In genomic region chr2:100392715-100393114, GRCh38 we compare ENCODE assay signal across 28 cellular contexts.
"Had no signal": no experiment of that assay in that cellular context is flagged by ENCODE, and none has a peak within 500 bp of the region (broad histone marks: within the 10 kb centered on the region; RNA-seq: fewer than 3 reads in every experiment).

No MANE protein-coding gene starts in this region.

- H3K36me3 Mint-ChIP-seq: activated naive CD4-positive, alpha-beta T cell treated with anti-CD3 and anti-CD28 coated beads, Interleukin-2, amount 10 ng/mL, durations not matched to agents 7 days and 5 days; activated naive CD4-positive, alpha-beta T cell treated with anti-CD3 and anti-CD28 coated beads, Interleukin-2, amount 50 U/mL, for 72 hours; activated naive CD8-positive, alpha-beta T cell treated with anti-CD3 and anti-CD28 coated beads, Interleukin-2, amount 10 ng/mL, durations not matched to agents 7 days and 5 days had no signal

- H3K27ac Mint-ChIP-seq: activated CD4-positive, alpha-beta memory T cell treated with anti-CD3 and anti-CD28 coated beads, Interleukin-2, amount 10 ng/mL, durations not matched to agents 7 days and 5 days; activated CD4-positive, alpha-beta T cell treated with anti-CD3 and anti-CD28 coated beads, Interleukin-2, amount 10 ng/mL, durations not matched to agents 7 days and 5 days; activated naive CD4-positive, alpha-beta T cell treated with anti-CD3 and anti-CD28 coated beads, Interleukin-2, amount 10 ng/mL, durations not matched to agents 7 days and 5 days; activated naive CD8-positive, alpha-beta T cell treated with anti-CD3 and anti-CD28 coated beads, Interleukin-2, amount 10 ng/mL, durations not matched to agents 7 days and 5 days; activated T-cell treated with anti-CD3 and anti-CD28 coated beads, Interleukin-2, amount 50 U/mL, for 24 hours; activated T-cell treated with anti-CD3 and anti-CD28 coated beads, Interleukin-2, amount 50 U/mL, for 72 hours; dendritic cell treated with granulocyte-macrophage colony-stimulating factor and Interleukin-4, amounts not matched to agents 40 ng/mL and 50 ng/mL, for 4 days; WTC11 had no signal

- H3K27me3 ChIP-seq: ascending aorta, breast epithelium, cardiac muscle cell, colonic mucosa, dorsolateral prefrontal cortex, esophagus squamous epithelium, gastroesophageal sphincter had no signal

- H3K27me3 Mint-ChIP-seq: activated CD4-positive, alpha-beta memory T cell treated with anti-CD3 and anti-CD28 coated beads, Interleukin-2, amount 10 ng/mL, durations not matched to agents 7 days and 5 days; activated CD4-positive, alpha-beta T cell treated with anti-CD3 and anti-CD28 coated beads, Interleukin-2, amount 10 ng/mL, durations not matched to agents 7 days and 5 days; activated T-cell treated with anti-CD3 and anti-CD28 coated beads, Interleukin-2, amount 50 U/mL, for 24 hours; dendritic cell treated with granulocyte-macrophage colony-stimulating factor and Interleukin-4, amounts not matched to agents 40 ng/mL and 50 ng/mL, for 4 days had no signal

- ATAC-seq: activated naive CD4-positive, alpha-beta T cell treated with anti-CD3 and anti-CD28 coated beads, Interleukin-2, amount 50 U/mL, for 72 hours; activated T-cell treated with anti-CD3 and anti-CD28 coated beads, Interleukin-2, amount 50 U/mL, for 72 hours; gastroesophageal sphincter; WTC11 had no signal

- H3K4me3 Mint-ChIP-seq: activated CD4-positive, alpha-beta memory T cell treated with anti-CD3 and anti-CD28 coated beads, Interleukin-2, amount 10 ng/mL, durations not matched to agents 7 days and 5 days; activated CD4-positive, alpha-beta T cell treated with anti-CD3 and anti-CD28 coated beads, Interleukin-2, amount 10 ng/mL, durations not matched to agents 7 days and 5 days; activated naive CD4-positive, alpha-beta T cell treated with anti-CD3 and anti-CD28 coated beads, Interleukin-2, amount 10 ng/mL, durations not matched to agents 7 days and 5 days; activated naive CD8-positive, alpha-beta T cell treated with anti-CD3 and anti-CD28 coated beads, Interleukin-2, amount 10 ng/mL, durations not matched to agents 7 days and 5 days; activated T-cell treated with anti-CD3 and anti-CD28 coated beads, Interleukin-2, amount 50 U/mL, for 24 hours; activated T-cell treated with anti-CD3 and anti-CD28 coated beads, Interleukin-2, amount 50 U/mL, for 72 hours; brain; dendritic cell treated with granulocyte-macrophage colony-stimulating factor and Interleukin-4, amounts not matched to agents 40 ng/mL and 50 ng/mL, for 4 days; WTC11 had no signal

- H3K4me1 Mint-ChIP-seq: activated CD4-positive, alpha-beta memory T cell treated with anti-CD3 and anti-CD28 coated beads, Interleukin-2, amount 10 ng/mL, durations not matched to agents 7 days and 5 days; activated CD4-positive, alpha-beta T cell treated with anti-CD3 and anti-CD28 coated beads, Interleukin-2, amount 10 ng/mL, durations not matched to agents 7 days and 5 days; activated naive CD4-positive, alpha-beta T cell treated with anti-CD3 and anti-CD28 coated beads, Interleukin-2, amount 10 ng/mL, durations not matched to agents 7 days and 5 days; brain had no signal

- H3K36me3 ChIP-seq: breast epithelium, colonic mucosa had no signal

- DNase-seq: activated CD4-positive, alpha-beta memory T cell treated with anti-CD3 and anti-CD28 coated beads, Interleukin-2, amount 10 ng/mL, durations not matched to agents 7 days and 5 days; activated CD4-positive, alpha-beta T cell treated with anti-CD3 and anti-CD28 coated beads for 1 hour; activated CD4-positive, alpha-beta T cell treated with anti-CD3 and anti-CD28 coated beads for 4 hours; activated CD4-positive, alpha-beta T cell treated with anti-CD3 and anti-CD28 coated beads, Interleukin-2, amount 10 ng/mL, durations not matched to agents 7 days and 5 days; activated CD4-positive, alpha-beta T cell treated with anti-CD3 and anti-CD28 coated beads, Interleukin-2, amount 50 U/mL, for 4 hours; activated gamma-delta T cell; activated naive CD4-positive, alpha-beta T cell; activated naive CD4-positive, alpha-beta T cell treated with anti-CD3 and anti-CD28 coated beads, Interleukin-2, amount 10 ng/mL, durations not matched to agents 7 days and 5 days; activated naive CD8-positive, alpha-beta T cell treated with anti-CD3 and anti-CD28 coated beads, Interleukin-2, amount 10 ng/mL, durations not matched to agents 7 days and 5 days; activated T-cell treated with anti-CD3 and anti-CD28 coated beads for 4 hours; activated T-cell treated with anti-CD3 and anti-CD28 coated beads, Interleukin-2, amount 50 U/mL, for 24 hours; activated T-cell treated with anti-CD3 and anti-CD28 coated beads, Interleukin-2, amount 50 U/mL, for 72 hours; central memory CD4-positive, alpha-beta T cell; colonic mucosa; dorsolateral prefrontal cortex; effector memory CD4-positive, alpha-beta T cell; esophagus squamous epithelium; foreskin melanocyte; T-helper 2 cell had no signal

- H3K4me3 ChIP-seq: ascending aorta, cardiac muscle cell, colonic mucosa, dorsolateral prefrontal cortex, esophagus squamous epithelium, gastroesophageal sphincter had no signal

- H3K9me3 Mint-ChIP-seq: activated CD4-positive, alpha-beta memory T cell treated with anti-CD3 and anti-CD28 coated beads, Interleukin-2, amount 10 ng/mL, durations not matched to agents 7 days and 5 days; activated CD4-positive, alpha-beta T cell treated with anti-CD3 and anti-CD28 coated beads, Interleukin-2, amount 10 ng/mL, durations not matched to agents 7 days and 5 days; activated naive CD4-positive, alpha-beta T cell treated with anti-CD3 and anti-CD28 coated beads, Interleukin-2, amount 10 ng/mL, durations not matched to agents 7 days and 5 days; activated naive CD4-positive, alpha-beta T cell treated with anti-CD3 and anti-CD28 coated beads, Interleukin-2, amount 50 U/mL, for 72 hours; activated naive CD8-positive, alpha-beta T cell treated with anti-CD3 and anti-CD28 coated beads, Interleukin-2, amount 10 ng/mL, durations not matched to agents 7 days and 5 days; activated T-cell treated with anti-CD3 and anti-CD28 coated beads, Interleukin-2, amount 50 U/mL, for 24 hours; activated T-cell treated with anti-CD3 and anti-CD28 coated beads, Interleukin-2, amount 50 U/mL, for 72 hours; brain; dendritic cell treated with granulocyte-macrophage colony-stimulating factor and Interleukin-4, amounts not matched to agents 40 ng/mL and 50 ng/mL, for 4 days; WTC11 had no signal

- H3K4me1 ChIP-seq: ascending aorta, breast epithelium, colonic mucosa, esophagus squamous epithelium had no signal

- H3K9me3 ChIP-seq: ascending aorta, breast epithelium, colonic mucosa, esophagus squamous epithelium, gastroesophageal sphincter had no signal

- H3K27ac ChIP-seq: ascending aorta, cardiac muscle cell, colonic mucosa, epithelial cell of prostate, esophagus squamous epithelium had no signal
